In the genomic region with DNA sequence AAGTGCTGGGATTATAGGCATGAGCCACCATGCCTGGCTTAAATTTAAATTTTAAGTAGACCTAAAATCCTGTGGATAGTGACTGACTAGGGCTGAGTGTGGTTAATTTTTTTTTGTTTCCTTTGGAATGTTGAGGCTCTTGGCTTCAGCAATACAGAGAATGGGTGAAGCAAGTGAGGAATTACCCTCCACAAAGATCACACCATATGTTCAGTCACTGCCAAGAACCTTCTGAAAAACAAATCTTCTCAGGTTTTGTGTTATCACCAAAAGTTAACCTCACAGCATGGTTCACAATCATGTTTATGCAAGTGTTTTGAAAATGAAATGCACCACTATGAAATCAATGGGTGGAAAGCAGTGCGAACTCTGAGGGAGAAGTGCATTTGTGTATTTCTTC, we compare ENCODE assay signal across 18 cellular contexts. TPM values are rescaled to one million over a fixed set of nuclear protein-coding genes. Genes with fewer than 3 reads are reported as not detected.
DNase-seq lines count a peak whose midpoint lies in the region; ATAC-seq and TF ChIP-seq lines count a peak whose summit lies in the region.
"Had no signal": no experiment of that assay in that cellular context is flagged by ENCODE, and none has a peak within 500 bp of the region (broad histone marks: within the 10 kb centered on the region; RNA-seq: fewer than 3 reads in every experiment).

No MANE protein-coding gene starts in this region.

- DNase-seq in AG04449 (ENCODE audit: low read depth, low spot score), result peak; percentile 29
- DNase-seq in brain microvascular endothelial cell, result peak; percentile 60
- peak; percentile 17 for DNase-seq in hepatic stellate cell (ENCODE audit: low spot score)
- no peak for DNase-seq in T-helper 1 cell
- no peak for DNase-seq in activated CD4-positive, alpha-beta memory T cell treated with anti-CD3 and anti-CD28 coated beads, Interleukin-2, amount 10 ng/mL, durations not matched to agents 7 days and 5 days
- DNase-seq in prostate gland (ENCODE audit: low spot score), result no peak
- DNase-seq in left lung, result no peak
- DNase-seq: activated CD4-positive, CD25-positive, alpha-beta regulatory T cell; activated CD8-positive, alpha-beta memory T cell treated with anti-CD3 and anti-CD28 coated beads, Interleukin-2, amount 50 U/mL, for 4 hours; NCI-H187; NCI-H510A treated with DMSO at 0.1 percent for 48 hours; ovary; stimulated activated naive CD8-positive, alpha-beta T cell treated with anti-CD3 and anti-CD28 coated beads, Interleukin-15, amount 100 ng/mL, for 72 hours; SW 1271 had no signal

- POLR2A ChIA-PET in AG04449 (lab: Yijun Ruan, JAX) (no interaction called here), HEK293 (lab: Yijun Ruan, JAX) (no interaction called here)
- POLR2A ChIA-PET in activated CD4-positive, alpha-beta memory T cell treated with anti-CD3 and anti-CD28 coated beads, Interleukin-2, amount 10 ng/mL, durations not matched to agents 7 days and 5 days (lab: Charles Lee), result no interaction called here

- no peaks in the 10 kb centered on the region for H3K9me3 Mint-ChIP-seq in activated CD4-positive, alpha-beta memory T cell treated with anti-CD3 and anti-CD28 coated beads, Interleukin-2, amount 10 ng/mL, durations not matched to agents 7 days and 5 days
- H3K9me3 Mint-ChIP-seq: stimulated activated naive CD8-positive, alpha-beta T cell treated with anti-CD3 and anti-CD28 coated beads, Interleukin-15, amount 100 ng/mL, for 72 hours had no signal

- TF ChIP-seq POLR2A in prostate gland (IDR thresholded peaks at IDR 0.05), result no peak

- H3K27ac ChIP-seq in HEK293 (ENCODE audit: extremely low read depth, low read depth, low read length) (no peak overlapping the region), brain microvascular endothelial cell (peak overlapping the region; percentile 50), prostate gland (no peak overlapping the region), left lung (no peak overlapping the region)
- H3K27ac ChIP-seq: A549, ovary had no signal

- intact Hi-C loops in prostate gland (cut with DNase I) (no loop called here), left lung (cut with DNase I) (no loop called here)

- H3K4me1 ChIP-seq in HEK293 (ENCODE audit: control insufficient read depth, insufficient read depth, low read length) (peaks cover 11% of the 10 kb centered on the region; the same call in 1 of the 2 replicates), prostate gland (replicated peaks) (no peaks in the 10 kb centered on the region), left lung (peaks cover 0 to 5% of the 10 kb centered on the region in 2 donors)

- no peak overlapping the region for H3K4me3 Mint-ChIP-seq in activated CD4-positive, alpha-beta memory T cell treated with anti-CD3 and anti-CD28 coated beads, Interleukin-2, amount 10 ng/mL, durations not matched to agents 7 days and 5 days
- H3K4me3 Mint-ChIP-seq: activated naive CD8-positive, alpha-beta T cell; stimulated activated naive CD8-positive, alpha-beta T cell treated with anti-CD3 and anti-CD28 coated beads, Interleukin-15, amount 100 ng/mL, for 72 hours had no signal

- in situ Hi-C loops in brain microvascular endothelial cell (cut with HindIII; ENCODE audit: low pct_ligation_motif_present, low sequenced_read_pairs), result no loop called here

- no peak for ATAC-seq in left lung
- ATAC-seq: A549; esophagus mucosa; stimulated activated naive CD8-positive, alpha-beta T cell treated with anti-CD3 and anti-CD28 coated beads, Interleukin-15, amount 100 ng/mL, for 72 hours had no signal

- H3K36me3 ChIP-seq in HEK293 (ENCODE audit: control insufficient read depth in 2 of 2, insufficient read depth in 1 of 2, low read length in 2 of 2) (no peaks in the 10 kb centered on the region), brain microvascular endothelial cell (replicated peaks) (peaks cover 5% of the 10 kb centered on the region), prostate gland (no peaks in the 10 kb centered on the region), left lung (no peaks in the 10 kb centered on the region)
- H3K36me3 ChIP-seq: ovary had no signal

- H3K27me3 ChIP-seq in brain microvascular endothelial cell (replicated peaks) (no peaks in the 10 kb centered on the region), prostate gland (replicated peaks; ENCODE audit: insufficient read depth) (no peaks in the 10 kb centered on the region), left lung (no peaks in the 10 kb centered on the region)
- H3K27me3 ChIP-seq: ovary had no signal

- CTCF ChIA-PET in AG04449 (lab: Yijun Ruan, JAX) (interaction anchor here (1.5 kb wide), 1 partner anchor 130 kb away, joined by 4 read pairs; no protein-coding TSS in a partner anchor), HEK293 (lab: Yijun Ruan, JAX) (no interaction called here)
- CTCF ChIA-PET in activated CD4-positive, alpha-beta memory T cell treated with anti-CD3 and anti-CD28 coated beads, Interleukin-2, amount 10 ng/mL, durations not matched to agents 7 days and 5 days (lab: Charles Lee), result no interaction called here

- peaks cover 28% of the 10 kb centered on the region for H3K36me3 Mint-ChIP-seq in activated CD4-positive, alpha-beta memory T cell treated with anti-CD3 and anti-CD28 coated beads, Interleukin-2, amount 10 ng/mL, durations not matched to agents 7 days and 5 days (ENCODE audit: low read depth)

- H3K9me3 ChIP-seq in HEK293 (ENCODE audit: control insufficient read depth, insufficient read depth, low read depth, low read length) (no peaks in the 10 kb centered on the region), prostate gland (no peaks in the 10 kb centered on the region), left lung (no peaks in the 10 kb centered on the region)
- H3K9me3 ChIP-seq: A549, ovary had no signal

- WGBS in prostate gland, result 100% methylated on average over 1 of the region's 1 CpG

- H3K4me1 Mint-ChIP-seq in activated CD4-positive, alpha-beta memory T cell treated with anti-CD3 and anti-CD28 coated beads, Interleukin-2, amount 10 ng/mL, durations not matched to agents 7 days and 5 days, result peaks cover 1% of the 10 kb centered on the region
- H3K4me1 Mint-ChIP-seq: stimulated activated naive CD8-positive, alpha-beta T cell treated with anti-CD3 and anti-CD28 coated beads, Interleukin-15, amount 100 ng/mL, for 72 hours had no signal

- H3K27me3 Mint-ChIP-seq in activated CD4-positive, alpha-beta memory T cell treated with anti-CD3 and anti-CD28 coated beads, Interleukin-2, amount 10 ng/mL, durations not matched to agents 7 days and 5 days, result no peaks in the 10 kb centered on the region
- H3K27me3 Mint-ChIP-seq: activated naive CD8-positive, alpha-beta T cell had no signal

- no peak overlapping the region for H3K27ac Mint-ChIP-seq in activated CD4-positive, alpha-beta memory T cell treated with anti-CD3 and anti-CD28 coated beads, Interleukin-2, amount 10 ng/mL, durations not matched to agents 7 days and 5 days
- H3K27ac Mint-ChIP-seq: activated naive CD8-positive, alpha-beta T cell; stimulated activated naive CD8-positive, alpha-beta T cell treated with anti-CD3 and anti-CD28 coated beads, Interleukin-15, amount 100 ng/mL, for 72 hours had no signal

- no peak for TF ChIP-seq CTCF in AG04449 (IDR thresholded peaks at IDR 0.05; ENCODE audit: insufficient read depth, low read length, missing control alignments)
- no peak for TF ChIP-seq CTCF in HEK293 (tag by site-specific recombination; IDR thresholded peaks at IDR 0.05)
- TF ChIP-seq CTCF in brain microvascular endothelial cell (IDR thresholded peaks at IDR 0.05; ENCODE audit: low read depth, low read length, missing control alignments), result no peak
- TF ChIP-seq CTCF in prostate gland (IDR thresholded peaks at IDR 0.05), result no peak
- TF ChIP-seq CTCF in left lung (IDR thresholded peaks at IDR 0.05), result no peak

- no peak overlapping the region for H3K4me3 ChIP-seq in AG04449 (ENCODE audit: low read depth, low read length)
- H3K4me3 ChIP-seq in HEK293 (ENCODE audit: low read depth, low read length), result no peak overlapping the region
- H3K4me3 ChIP-seq in brain microvascular endothelial cell (ENCODE audit: low read depth, low read length), result no peak overlapping the region
- H3K4me3 ChIP-seq in prostate gland, result no peak overlapping the region
- no peak overlapping the region for H3K4me3 ChIP-seq in left lung
- H3K4me3 ChIP-seq: A549, ovary had no signal

TF ChIP-seq in HEK293, 187 proteins besides CTCF, POLR2A, EP300 and RAD21:
- TF ChIP-seq, protein P1, sequence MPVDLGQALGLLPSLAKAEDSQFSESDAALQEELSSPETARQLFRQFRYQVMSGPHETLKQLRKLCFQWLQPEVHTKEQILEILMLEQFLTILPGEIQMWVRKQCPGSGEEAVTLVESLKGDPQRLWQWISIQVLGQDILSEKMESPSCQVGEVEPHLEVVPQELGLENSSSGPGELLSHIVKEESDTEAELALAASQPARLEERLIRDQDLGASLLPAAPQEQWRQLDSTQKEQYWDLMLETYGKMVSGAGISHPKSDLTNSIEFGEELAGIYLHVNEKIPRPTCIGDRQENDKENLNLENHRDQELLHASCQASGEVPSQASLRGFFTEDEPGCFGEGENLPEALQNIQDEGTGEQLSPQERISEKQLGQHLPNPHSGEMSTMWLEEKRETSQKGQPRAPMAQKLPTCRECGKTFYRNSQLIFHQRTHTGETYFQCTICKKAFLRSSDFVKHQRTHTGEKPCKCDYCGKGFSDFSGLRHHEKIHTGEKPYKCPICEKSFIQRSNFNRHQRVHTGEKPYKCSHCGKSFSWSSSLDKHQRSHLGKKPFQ (tag by site-specific recombination; IDR thresholded peaks at IDR 0.05), result 0 out of 2 replicates have a peak, but pooled peaks have one; percentile 54
- no peak for TF ChIP-seq ZNF138 (tag by site-specific recombination; IDR thresholded peaks at IDR 0.05; ENCODE audit: borderline replicate concordance)

RNA-seq across cellular contexts. Expression of gene SPATS2L, which starts 44.3 kb away (rescaled TPM):
- total RNA-seq in activated CD4-positive, alpha-beta memory T cell treated with anti-CD3 and anti-CD28 coated beads, Interleukin-2, amount 10 ng/mL, durations not matched to agents 7 days and 5 days, result 10 to 100 TPM; 79.0 to 82.3 TPM
- 10 to 100 TPM; 77.4 to 88.7 TPM for total RNA-seq in prostate gland
- 10 to 100 TPM; 91.0 to 96.0 TPM for total RNA-seq in left lung

Comparison
In these comparisons a context has a peak if more than half of its experiments do, and no peak if none do; other contexts are left out.
1. DNase-seq: peak in AG04449 (single experiment), brain microvascular endothelial cell (single experiment) and hepatic stellate cell (single experiment); none in T-helper 1 cell (0 of 5), activated CD4-positive, alpha-beta memory T cell treated with anti-CD3 and anti-CD28 coated beads, Interleukin-2, amount 10 ng/mL, durations not matched to agents 7 days and 5 days (single experiment), prostate gland (single experiment) and left lung (0 of 2).